ENCODE assay signal across 1 cellular context in the genomic region with DNA sequence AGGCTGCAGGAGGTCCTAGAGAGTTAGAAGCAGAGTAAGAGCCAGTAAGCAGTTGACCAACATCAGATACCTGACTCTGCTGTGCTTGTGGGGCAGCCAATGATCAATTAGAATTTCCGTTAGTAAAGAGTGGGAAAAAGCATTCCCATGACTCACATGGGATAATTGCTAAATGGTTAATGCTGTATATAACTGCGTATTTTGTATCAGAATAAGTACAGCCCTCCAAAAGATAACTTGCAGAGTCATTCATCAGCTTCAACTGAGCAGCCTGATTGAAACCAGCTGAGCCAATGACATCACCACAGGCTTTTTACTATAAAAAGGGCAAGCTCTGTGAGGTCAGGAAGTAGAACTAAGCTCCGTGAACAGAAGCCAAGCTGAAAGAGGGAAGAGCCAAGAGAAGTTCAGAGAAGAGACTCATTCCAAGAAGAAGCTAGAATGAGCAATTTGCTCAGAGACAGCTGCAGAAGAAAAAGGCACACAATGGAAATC.
TF ChIP-seq lines count a peak whose summit lies in the region.

No MANE protein-coding gene starts in this region.

TF ChIP-seq in SK-N-SH, 30 proteins besides CTCF, POLR2A, EP300 and RAD21 (continued from another document):
- TF ChIP-seq, protein P1, sequence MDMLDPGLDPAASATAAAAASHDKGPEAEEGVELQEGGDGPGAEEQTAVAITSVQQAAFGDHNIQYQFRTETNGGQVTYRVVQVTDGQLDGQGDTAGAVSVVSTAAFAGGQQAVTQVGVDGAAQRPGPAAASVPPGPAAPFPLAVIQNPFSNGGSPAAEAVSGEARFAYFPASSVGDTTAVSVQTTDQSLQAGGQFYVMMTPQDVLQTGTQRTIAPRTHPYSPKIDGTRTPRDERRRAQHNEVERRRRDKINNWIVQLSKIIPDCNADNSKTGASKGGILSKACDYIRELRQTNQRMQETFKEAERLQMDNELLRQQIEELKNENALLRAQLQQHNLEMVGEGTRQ (IDR thresholded peaks at IDR 0.05; ENCODE audit: borderline replicate concordance, low read depth, low read length) = 0 out of 2 replicates have a peak, but pooled peaks have one; percentile 8
- TF ChIP-seq, protein P2, sequence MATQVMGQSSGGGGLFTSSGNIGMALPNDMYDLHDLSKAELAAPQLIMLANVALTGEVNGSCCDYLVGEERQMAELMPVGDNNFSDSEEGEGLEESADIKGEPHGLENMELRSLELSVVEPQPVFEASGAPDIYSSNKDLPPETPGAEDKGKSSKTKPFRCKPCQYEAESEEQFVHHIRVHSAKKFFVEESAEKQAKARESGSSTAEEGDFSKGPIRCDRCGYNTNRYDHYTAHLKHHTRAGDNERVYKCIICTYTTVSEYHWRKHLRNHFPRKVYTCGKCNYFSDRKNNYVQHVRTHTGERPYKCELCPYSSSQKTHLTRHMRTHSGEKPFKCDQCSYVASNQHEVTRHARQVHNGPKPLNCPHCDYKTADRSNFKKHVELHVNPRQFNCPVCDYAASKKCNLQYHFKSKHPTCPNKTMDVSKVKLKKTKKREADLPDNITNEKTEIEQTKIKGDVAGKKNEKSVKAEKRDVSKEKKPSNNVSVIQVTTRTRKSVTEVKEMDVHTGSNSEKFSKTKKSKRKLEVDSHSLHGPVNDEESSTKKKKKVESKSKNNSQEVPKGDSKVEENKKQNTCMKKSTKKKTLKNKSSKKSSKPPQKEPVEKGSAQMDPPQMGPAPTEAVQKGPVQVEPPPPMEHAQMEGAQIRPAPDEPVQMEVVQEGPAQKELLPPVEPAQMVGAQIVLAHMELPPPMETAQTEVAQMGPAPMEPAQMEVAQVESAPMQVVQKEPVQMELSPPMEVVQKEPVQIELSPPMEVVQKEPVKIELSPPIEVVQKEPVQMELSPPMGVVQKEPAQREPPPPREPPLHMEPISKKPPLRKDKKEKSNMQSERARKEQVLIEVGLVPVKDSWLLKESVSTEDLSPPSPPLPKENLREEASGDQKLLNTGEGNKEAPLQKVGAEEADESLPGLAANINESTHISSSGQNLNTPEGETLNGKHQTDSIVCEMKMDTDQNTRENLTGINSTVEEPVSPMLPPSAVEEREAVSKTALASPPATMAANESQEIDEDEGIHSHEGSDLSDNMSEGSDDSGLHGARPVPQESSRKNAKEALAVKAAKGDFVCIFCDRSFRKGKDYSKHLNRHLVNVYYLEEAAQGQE (IDR thresholded peaks at IDR 0.05; ENCODE audit: low read depth, low read length) = no peak
- TF ChIP-seq RFX5 (IDR thresholded peaks at IDR 0.05; ENCODE audit: low read length) (no peak), SMC3 (IDR thresholded peaks at IDR 0.05; ENCODE audit: low read depth, low read length) (no peak), NFIC (IDR thresholded peaks at IDR 0.05; ENCODE audit: borderline replicate concordance) (peak; percentile 65), RXRA (IDR thresholded peaks at IDR 0.05; ENCODE audit: borderline replicate concordance, low read depth) (peak; percentile 58; the same call in 1 of the 2 replicates), MEF2A (IDR thresholded peaks at IDR 0.05; ENCODE audit: borderline replicate concordance, low read depth) (peak; percentile 54; the same call in 1 of the 2 replicates), GATA2 (CRISPR knock-in tag; IDR thresholded peaks at IDR 0.05) (no peak), MXI1 (IDR thresholded peaks at IDR 0.05; ENCODE audit: low read depth, low read length) (no peak), POLR2AphosphoS5 (IDR thresholded peaks at IDR 0.05; ENCODE audit: low read depth, low read length) (peak; percentile 77; the same call in 1 of the 2 replicates), NRF1 (IDR thresholded peaks at IDR 0.05; ENCODE audit: low read depth, low read length) (no peak), GABPA (IDR thresholded peaks at IDR 0.05; ENCODE audit: low read depth) (no peak), TAF1 (IDR thresholded peaks at IDR 0.05; ENCODE audit: borderline replicate concordance, low read depth, low read length) (no peak)
- TF ChIP-seq, protein P3, sequence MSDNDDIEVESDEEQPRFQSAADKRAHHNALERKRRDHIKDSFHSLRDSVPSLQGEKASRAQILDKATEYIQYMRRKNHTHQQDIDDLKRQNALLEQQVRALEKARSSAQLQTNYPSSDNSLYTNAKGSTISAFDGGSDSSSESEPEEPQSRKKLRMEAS (IDR thresholded peaks at IDR 0.05; ENCODE audit: low read depth) = peak; percentile 52; the same call in 1 of the 2 replicates
- TF ChIP-seq, protein P4, sequence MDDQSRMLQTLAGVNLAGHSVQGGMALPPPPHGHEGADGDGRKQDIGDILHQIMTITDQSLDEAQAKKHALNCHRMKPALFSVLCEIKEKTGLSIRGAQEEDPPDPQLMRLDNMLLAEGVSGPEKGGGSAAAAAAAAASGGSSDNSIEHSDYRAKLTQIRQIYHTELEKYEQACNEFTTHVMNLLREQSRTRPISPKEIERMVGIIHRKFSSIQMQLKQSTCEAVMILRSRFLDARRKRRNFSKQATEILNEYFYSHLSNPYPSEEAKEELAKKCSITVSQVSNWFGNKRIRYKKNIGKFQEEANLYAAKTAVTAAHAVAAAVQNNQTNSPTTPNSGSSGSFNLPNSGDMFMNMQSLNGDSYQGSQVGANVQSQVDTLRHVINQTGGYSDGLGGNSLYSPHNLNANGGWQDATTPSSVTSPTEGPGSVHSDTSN (IDR thresholded peaks at IDR 0.05) = peak; percentile 94
- TF ChIP-seq, protein P5, sequence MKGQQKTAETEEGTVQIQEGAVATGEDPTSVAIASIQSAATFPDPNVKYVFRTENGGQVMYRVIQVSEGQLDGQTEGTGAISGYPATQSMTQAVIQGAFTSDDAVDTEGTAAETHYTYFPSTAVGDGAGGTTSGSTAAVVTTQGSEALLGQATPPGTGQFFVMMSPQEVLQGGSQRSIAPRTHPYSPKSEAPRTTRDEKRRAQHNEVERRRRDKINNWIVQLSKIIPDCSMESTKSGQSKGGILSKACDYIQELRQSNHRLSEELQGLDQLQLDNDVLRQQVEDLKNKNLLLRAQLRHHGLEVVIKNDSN (IDR thresholded peaks at IDR 0.05; ENCODE audit: borderline replicate concordance, low read depth) = peak; percentile 49
